In the genomic region with DNA sequence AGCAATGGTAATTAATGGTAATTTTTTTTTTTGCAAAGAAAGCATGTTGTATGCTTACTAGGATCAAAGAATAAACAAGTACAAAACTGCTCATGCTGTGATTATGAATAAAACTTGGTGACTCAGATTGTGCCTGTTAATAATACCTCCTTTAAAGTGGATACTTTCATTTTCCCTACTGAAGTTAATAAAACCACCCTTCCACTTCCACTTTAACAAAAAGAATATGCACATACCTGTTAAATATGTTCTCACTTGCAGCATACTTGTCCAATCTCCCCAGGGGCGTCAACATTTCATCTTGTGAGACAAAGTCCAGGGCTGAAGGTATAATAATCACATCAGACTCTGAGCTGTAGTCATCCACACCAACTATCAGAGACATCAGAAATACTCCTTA, we compare ENCODE assay signal across 10 cellular contexts. TPM values are rescaled to one million over a fixed set of nuclear protein-coding genes. Genes with fewer than 3 reads are reported as not detected.
DNase-seq lines count a peak whose midpoint lies in the region; ATAC-seq and TF ChIP-seq lines count a peak whose summit lies in the region.
"Had no signal": no experiment of that assay in that cellular context is flagged by ENCODE, and none has a peak within 500 bp of the region (broad histone marks: within the 10 kb centered on the region; RNA-seq: fewer than 3 reads in every experiment).

No MANE protein-coding gene starts in this region.

- ATAC-seq in activated CD8-positive, alpha-beta memory T cell treated with anti-CD3 and anti-CD28 coated beads, Interleukin-2, amount 10 ng/mL, durations not matched to agents 7 days and 5 days = peak; percentile 30
- ATAC-seq in HG03342 (IDR thresholded peaks at IDR 0.05; ENCODE audit: unreplicated experiment) = peak; percentile 80
- no peak for ATAC-seq in stimulated activated memory B cell treated with anti-CD40 and anti-IgM and Interleukin-4, amounts not matched to agents 10 μg/mL and 1 μg/mL and 100 μg/mL, for 72 hours

- H3K4me3 ChIP-seq in foreskin fibroblast (ENCODE audit: low read depth in 1 of 2, low read length in 2 of 2) = no peak overlapping the region
- H3K4me3 ChIP-seq: ovary had no signal

- no peak overlapping the region for H3K27ac Mint-ChIP-seq in activated CD8-positive, alpha-beta memory T cell treated with anti-CD3 and anti-CD28 coated beads, Interleukin-2, amount 10 ng/mL, durations not matched to agents 7 days and 5 days
- peak overlapping the region; percentile 3 for H3K27ac Mint-ChIP-seq in endothelial cell (ENCODE audit: unreplicated experiment)
- peak overlapping the region; percentile 33 for H3K27ac Mint-ChIP-seq in stimulated activated memory B cell treated with anti-CD40 and anti-IgM and Interleukin-4, amounts not matched to agents 10 μg/mL and 1 μg/mL and 100 μg/mL, for 72 hours

- peaks cover 15% of the 10 kb centered on the region for H3K4me1 Mint-ChIP-seq in activated CD8-positive, alpha-beta memory T cell treated with anti-CD3 and anti-CD28 coated beads, Interleukin-2, amount 10 ng/mL, durations not matched to agents 7 days and 5 days
- H3K4me1 Mint-ChIP-seq in endothelial cell (ENCODE audit: unreplicated experiment) = peaks cover 3% of the 10 kb centered on the region
- peaks cover 21% of the 10 kb centered on the region for H3K4me1 Mint-ChIP-seq in stimulated activated memory B cell treated with anti-CD40 and anti-IgM and Interleukin-4, amounts not matched to agents 10 μg/mL and 1 μg/mL and 100 μg/mL, for 72 hours

- no peak overlapping the region for H3K4me3 Mint-ChIP-seq in activated CD8-positive, alpha-beta memory T cell treated with anti-CD3 and anti-CD28 coated beads, Interleukin-2, amount 10 ng/mL, durations not matched to agents 7 days and 5 days
- no peak overlapping the region for H3K4me3 Mint-ChIP-seq in endothelial cell (ENCODE audit: unreplicated experiment)
- no peak overlapping the region for H3K4me3 Mint-ChIP-seq in stimulated activated memory B cell treated with anti-CD40 and anti-IgM and Interleukin-4, amounts not matched to agents 10 μg/mL and 1 μg/mL and 100 μg/mL, for 72 hours

- peaks cover 33% of the 10 kb centered on the region for H3K36me3 Mint-ChIP-seq in activated CD8-positive, alpha-beta memory T cell treated with anti-CD3 and anti-CD28 coated beads, Interleukin-2, amount 10 ng/mL, durations not matched to agents 7 days and 5 days
- H3K36me3 Mint-ChIP-seq in endothelial cell (ENCODE audit: low read depth, unreplicated experiment) = peaks cover 17% of the 10 kb centered on the region
- H3K36me3 Mint-ChIP-seq in stimulated activated memory B cell treated with anti-CD40 and anti-IgM and Interleukin-4, amounts not matched to agents 10 μg/mL and 1 μg/mL and 100 μg/mL, for 72 hours = peaks cover 56% of the 10 kb centered on the region

- TF ChIP-seq CTCF in endothelial cell (IDR thresholded peaks at IDR 0.05; ENCODE audit: unreplicated experiment) (no peak), foreskin fibroblast (IDR thresholded peaks at IDR 0.05; ENCODE audit: low read depth, low read length) (no peak)

- H3K9me3 Mint-ChIP-seq in activated CD8-positive, alpha-beta memory T cell treated with anti-CD3 and anti-CD28 coated beads, Interleukin-2, amount 10 ng/mL, durations not matched to agents 7 days and 5 days (ENCODE audit: low read depth) = peaks cover 8% of the 10 kb centered on the region
- H3K9me3 Mint-ChIP-seq in endothelial cell (ENCODE audit: unreplicated experiment) = no peaks in the 10 kb centered on the region
- peaks cover 11% of the 10 kb centered on the region for H3K9me3 Mint-ChIP-seq in stimulated activated memory B cell treated with anti-CD40 and anti-IgM and Interleukin-4, amounts not matched to agents 10 μg/mL and 1 μg/mL and 100 μg/mL, for 72 hours

- CTCF ChIA-PET in activated CD8-positive, alpha-beta memory T cell treated with anti-CD3 and anti-CD28 coated beads, Interleukin-2, amount 10 ng/mL, durations not matched to agents 7 days and 5 days (lab: Charles Lee) = no interaction called here

- H3K27me3 Mint-ChIP-seq in activated CD8-positive, alpha-beta memory T cell treated with anti-CD3 and anti-CD28 coated beads, Interleukin-2, amount 10 ng/mL, durations not matched to agents 7 days and 5 days = no peaks in the 10 kb centered on the region
- H3K27me3 Mint-ChIP-seq in endothelial cell (ENCODE audit: unreplicated experiment) = peaks cover 2% of the 10 kb centered on the region
- H3K27me3 Mint-ChIP-seq in stimulated activated memory B cell treated with anti-CD40 and anti-IgM and Interleukin-4, amounts not matched to agents 10 μg/mL and 1 μg/mL and 100 μg/mL, for 72 hours = no peaks in the 10 kb centered on the region

- DNase-seq in activated CD8-positive, alpha-beta memory T cell treated with anti-CD3 and anti-CD28 coated beads, Interleukin-2, amount 10 ng/mL, durations not matched to agents 7 days and 5 days = no peak
- no peak for DNase-seq in activated CD8-positive, alpha-beta memory T cell treated with anti-CD3 and anti-CD28 coated beads, Interleukin-2, amount 50 U/mL, for 48 hours
- DNase-seq in endothelial cell (ENCODE audit: low spot score) (no peak), foreskin fibroblast (no peak), DMS153 (lab: John Stamatoyannopoulos, UW) (no peak), NCI-H82 treated with DMSO at 0.1 percent for 48 hours (lab: John Stamatoyannopoulos, UW; ENCODE audit: unreplicated experiment) (no peak)
- DNase-seq: ACHN, ovary had no signal

RNA-seq across cellular contexts. Expression of gene PPP4R1, which starts 19.6 kb away (rescaled TPM):
- 10 to 100 TPM; 28.4 to 30.3 TPM for total RNA-seq in activated CD8-positive, alpha-beta memory T cell treated with anti-CD3 and anti-CD28 coated beads, Interleukin-2, amount 10 ng/mL, durations not matched to agents 7 days and 5 days
- 173 TPM for total RNA-seq in endothelial cell (ENCODE audit: unreplicated experiment)
